In genomic region chr1:183281553-183282091, GRCh38 we compare ENCODE assay signal across 8 cellular contexts.
DNase-seq lines count a peak whose midpoint lies in the region; ATAC-seq, FAIRE-seq and TF ChIP-seq lines count a peak whose summit lies in the region.

No MANE protein-coding gene starts in this region.

- H3K27me3 ChIP-seq in GM06990 (replicated peaks; ENCODE audit: control insufficient read depth, insufficient read depth, low read length) (no peaks in the 10 kb centered on the region; the same call in 1 of the 2 replicates), keratinocyte (ENCODE audit: control insufficient read depth, extremely low read depth, insufficient read depth, low read length) (no peaks in the 10 kb centered on the region)

- H3K9me3 ChIP-seq in keratinocyte (ENCODE audit: control insufficient read depth, low read depth, low read length), result no peaks in the 10 kb centered on the region

- H3K27ac Mint-ChIP-seq in WTC11, result peak overlapping the region; percentile 48; the same call in 1 of the 2 replicates

- dilution Hi-C loops in keratinocyte (cut with MboI; ENCODE audit: extremely low pct_ligation_motif_present, low sequenced_read_pairs), result no loop called here

- no peaks in the 10 kb centered on the region for H3K9me3 Mint-ChIP-seq in WTC11

- peak overlapping the region; percentile 17 for H3K4me2 ChIP-seq in keratinocyte (ENCODE audit: control insufficient read depth, extremely low read depth, insufficient read depth, low read depth, low read length)

- no peaks in the 10 kb centered on the region for H3K9me1 ChIP-seq in keratinocyte (ENCODE audit: control insufficient read depth, extremely low read depth, insufficient read depth, low read length)

- CTCF ChIA-PET in WTC11 (lab: Charles Lee), result interaction anchor here (0.6 to 2.5 kb wide), 34 partner anchors 9 to 403 kb away, joined by 3 to 27 read pairs (median 5); partner anchors contain the start of genes NMNAT2 and SMG7

- peaks cover 63% of the 10 kb centered on the region for H3K4me1 ChIP-seq in keratinocyte (ENCODE audit: control insufficient read depth, extremely low read depth, insufficient read depth, low read length)

- no peaks in the 10 kb centered on the region for H3K36me3 Mint-ChIP-seq in WTC11

- DNase-seq in GM06990 (ENCODE audit: extremely low read depth, insufficient read length) (peak; percentile 50), NCI-H2196 (lab: John Stamatoyannopoulos, UW; ENCODE audit: unreplicated experiment) (peak; percentile 85), WTC11 (ENCODE audit: low spot score) (peak; percentile 96), caudate nucleus (lab: John Stamatoyannopoulos, UW) (peak; percentile 5 to 91 (median 68)), keratinocyte (ENCODE audit: low read depth, low spot score) (no peak)
- peak; percentile 32 to 64 for DNase-seq in stimulated activated CD4-positive, alpha-beta T cell treated with anti-CD3 and anti-CD28 coated beads, Interleukin-15, amount 100 ng/mL, for 1 hour (ENCODE audit: low read depth in 1 of 2, low spot score in 1 of 2)

- H3K36me3 ChIP-seq in GM06990 (ENCODE audit: control insufficient read depth, insufficient read depth, low read length), result no peaks in the 10 kb centered on the region
- no peaks in the 10 kb centered on the region for H3K36me3 ChIP-seq in keratinocyte (ENCODE audit: control insufficient read depth in 2 of 2, extremely low read depth in 1 of 2, insufficient read depth in 2 of 2, low read length in 2 of 2)

- POLR2A ChIA-PET in WTC11 (lab: Charles Lee), result no interaction called here

- no peaks in the 10 kb centered on the region for H4K20me1 ChIP-seq in keratinocyte (ENCODE audit: control insufficient read depth, extremely low read depth, insufficient read depth, low read length)

- no peaks in the 10 kb centered on the region for H3K27me3 Mint-ChIP-seq in WTC11 (ENCODE audit: low read depth)

- H3K9ac ChIP-seq in keratinocyte (ENCODE audit: control insufficient read depth, extremely low read depth, insufficient read depth, low read length), result peak overlapping the region; percentile 24

- no peaks in the 10 kb centered on the region for H3K79me2 ChIP-seq in keratinocyte (ENCODE audit: control insufficient read depth, insufficient read depth, low read length)

- no peak overlapping the region for H2AFZ ChIP-seq in keratinocyte (ENCODE audit: control insufficient read depth, low read length)

- H3K4me1 Mint-ChIP-seq in WTC11, result peaks cover 42% of the 10 kb centered on the region

- no peak overlapping the region for H3K4me3 Mint-ChIP-seq in WTC11

- ATAC-seq in HG02973 (IDR thresholded peaks at IDR 0.05; ENCODE audit: unreplicated experiment), result peak; percentile 58
- peak; percentile 87 for ATAC-seq in WTC11
- ATAC-seq in HG02571 (IDR thresholded peaks at IDR 0.05; ENCODE audit: unreplicated experiment), result no peak

- peak; percentile 84 for FAIRE-seq in keratinocyte (lab: Jason Lieb, UNC)

- H3K27ac ChIP-seq in caudate nucleus (ENCODE audit: low read depth, low read length), result no peak overlapping the region
- H3K27ac ChIP-seq in keratinocyte (ENCODE audit: control insufficient read depth, insufficient read depth, low read length), result no peak overlapping the region

- H3K4me3 ChIP-seq in GM06990 (replicated peaks; ENCODE audit: low read depth, low read length) (no peak overlapping the region), keratinocyte (ENCODE audit: control insufficient read depth in 2 of 3, extremely low read depth in 1 of 3, insufficient read depth in 2 of 3, low read depth in 1 of 3, low read length in 3 of 3) (no peak overlapping the region)

- TF ChIP-seq CTCF in GM06990 (IDR thresholded peaks at IDR 0.05; ENCODE audit: insufficient read depth, low read length, poor library complexity, severe bottlenecking), result peak; percentile 89
- TF ChIP-seq CTCF in WTC11 (IDR thresholded peaks at IDR 0.05), result peak; percentile 81
- TF ChIP-seq CTCF in keratinocyte (optimal IDR thresholded peaks at IDR 0.05 in 1 of 3, IDR thresholded peaks at IDR 0.05 in 1 of 3, conservative IDR thresholded peaks at IDR 0.05 in 1 of 3; ENCODE audit: extremely low read depth in 1 of 3, insufficient read depth in 2 of 3, low read length in 3 of 3), result peak; percentile 79 to 92 (median 86)

TF ChIP-seq in WTC11, 78 proteins besides CTCF, POLR2A, EP300 and RAD21 (continues in another document):
- TF ChIP-seq ATF1 (CRISPR knock-in tag; IDR thresholded peaks at IDR 0.05) (no peak), PRDM15 (CRISPR knock-in tag; IDR thresholded peaks at IDR 0.05) (0 out of 2 replicates have a peak, but pooled peaks have one; percentile 15), NR1H2 (CRISPR knock-in tag; IDR thresholded peaks at IDR 0.05) (no peak), IRF2 (CRISPR knock-in tag; IDR thresholded peaks at IDR 0.05; ENCODE audit: borderline replicate concordance, low read depth) (no peak), SMAD3 (CRISPR knock-in tag; IDR thresholded peaks at IDR 0.05; ENCODE audit: borderline replicate concordance) (no peak), ZNF219 (CRISPR knock-in tag; IDR thresholded peaks at IDR 0.05; ENCODE audit: borderline replicate concordance) (no peak), HMGXB4 (CRISPR knock-in tag; IDR thresholded peaks at IDR 0.05) (no peak), FOXK1 (CRISPR knock-in tag; IDR thresholded peaks at IDR 0.05) (peak; percentile 47; the same call in 1 of the 2 replicates), SMAD4 (CRISPR knock-in tag; IDR thresholded peaks at IDR 0.05) (no peak), MAX (CRISPR knock-in tag; IDR thresholded peaks at IDR 0.05) (no peak), ZNF281 (CRISPR knock-in tag; IDR thresholded peaks at IDR 0.05) (no peak)
